Comparison of ENCODE assay signal across 15 cellular contexts in genomic region chr7:17971392-17971791, GRCh38. TPM values are rescaled to one million over a fixed set of nuclear protein-coding genes. Genes with fewer than 3 reads are reported as not detected.
A peak's percentile ranks its signal among the peaks of the same experiment; 100 is the strongest.
DNase-seq lines count a peak whose midpoint lies in the region; ATAC-seq, FAIRE-seq and TF ChIP-seq lines count a peak whose summit lies in the region.
"Had no signal": no experiment of that assay in that cellular context is flagged by ENCODE, and none has a peak within 500 bp of the region (broad histone marks: within the 10 kb centered on the region; RNA-seq: fewer than 3 reads in every experiment).

No MANE protein-coding gene starts in this region.

- H3K79me2 ChIP-seq in OCI-LY1 (ENCODE audit: insufficient read depth, low read length) = no peaks in the 10 kb centered on the region

- TF ChIP-seq CTCF in heart left ventricle (IDR thresholded peaks at IDR 0.05) = peak in 8 of 12 donors; percentile 9 to 48 (median 35)
- peak; percentile 35; the same call in 1 of the 2 replicates for TF ChIP-seq CTCF in OCI-LY1 (IDR thresholded peaks at IDR 0.05; ENCODE audit: low read length)

- FAIRE-seq in endometrium (lab: Jason Lieb, UNC) = peak; percentile 53
- FAIRE-seq: H54, urothelium cell line had no signal

- H4K20me1 ChIP-seq in OCI-LY1 (ENCODE audit: insufficient read depth, low read length) = no peaks in the 10 kb centered on the region

- H3K27ac ChIP-seq in heart left ventricle = no peak overlapping the region
- no peak overlapping the region for H3K27ac ChIP-seq in OCI-LY1 (ENCODE audit: low read depth, low read length, poor library complexity, severe bottlenecking)
- H3K27ac ChIP-seq: SK-N-MC had no signal

- H3K9me2 ChIP-seq in OCI-LY1 (ENCODE audit: low read depth, low read length) = no peaks in the 10 kb centered on the region

- ATAC-seq in heart left ventricle (no peak), left cardiac atrium (no peak), GM18873 (IDR thresholded peaks at IDR 0.05; ENCODE audit: low FRiP score, unreplicated experiment) (no peak), HG03571 (IDR thresholded peaks at IDR 0.05; ENCODE audit: unreplicated experiment) (no peak)
- ATAC-seq: activated CD4-positive, CD25-positive, alpha-beta regulatory T cell treated with anti-CD3 and anti-CD28 coated beads, Interleukin-2, amount 50 U/mL, for 24 hours had no signal

- H3K9ac ChIP-seq in OCI-LY1 (ENCODE audit: low read length) = no peak overlapping the region

- no peak overlapping the region for H2AFZ ChIP-seq in OCI-LY1 (ENCODE audit: low read length)

- H3K9me3 ChIP-seq in heart left ventricle (no peaks in the 10 kb centered on the region), OCI-LY1 (ENCODE audit: low read length) (no peaks in the 10 kb centered on the region)

- DNase-seq in heart left ventricle = no peak
- DNase-seq in left cardiac atrium = no peak
- peak; percentile 11 for DNase-seq in stromal cell of bone marrow (ENCODE audit: low read depth)
- DNase-seq in retina = no peak
- DNase-seq: C1 segment of cervical spinal cord, KG1 had no signal

- TF ChIP-seq POLR2A in heart left ventricle (IDR thresholded peaks at IDR 0.05) = no peak

- H3K4me1 ChIP-seq in heart left ventricle (no peaks in the 10 kb centered on the region), OCI-LY1 (ENCODE audit: insufficient read depth, low read length, severe bottlenecking) (no peaks in the 10 kb centered on the region)

- H3K36me3 ChIP-seq in heart left ventricle = no peaks in the 10 kb centered on the region
- no peaks in the 10 kb centered on the region for H3K36me3 ChIP-seq in OCI-LY1 (ENCODE audit: insufficient read depth, low read length)

- H3K4me2 ChIP-seq in OCI-LY1 (ENCODE audit: low read length) = no peak overlapping the region

- H3K27me3 ChIP-seq in heart left ventricle = no peaks in the 10 kb centered on the region
- H3K27me3 ChIP-seq in OCI-LY1 (ENCODE audit: insufficient read depth, low read length) = no peaks in the 10 kb centered on the region

- intact Hi-C loops in heart left ventricle (cut with DNase I) = loop anchor here in 7 of 10 donors (5.0 to 10.0 kb wide), 3 partner anchors 143 to 376 kb away; no protein-coding TSS in a partner anchor
- intact Hi-C loops in left cardiac atrium (cut with DNase I) = no loop called here

- WGBS in heart left ventricle, 4 donors = 22 to 43% (median 30%) methylated on average over 1 of the region's 1 CpG

- no peaks in the 10 kb centered on the region for H3F3A ChIP-seq in OCI-LY1 (ENCODE audit: insufficient read depth, low read length)

- H3K4me3 ChIP-seq in heart left ventricle (no peak overlapping the region), OCI-LY1 (ENCODE audit: low read depth, low read length, poor library complexity, severe bottlenecking) (no peak overlapping the region)
- H3K4me3 ChIP-seq: SK-N-MC had no signal

RNA-seq across cellular contexts. Expression of gene SNX13, which starts 31.1 kb away (rescaled TPM):
- 10 to 100 TPM; 36.1 to 59.6 (median 50.9) TPM for total RNA-seq in heart left ventricle
- 10 to 100 TPM in 1 of 2 donors, 1 to 10 TPM in 1; 8.5 to 16.3 TPM for polyA plus RNA-seq in heart left ventricle
- total RNA-seq in left cardiac atrium = 10 to 100 TPM; 38.0 to 46.4 TPM

RNA-seq across cellular contexts. Expression of gene PRPS1L1, which starts 56.3 kb away (rescaled TPM):
- total RNA-seq in heart left ventricle = not detected
- not detected for polyA plus RNA-seq in heart left ventricle
- total RNA-seq in left cardiac atrium = not detected
- polyA plus RNA-seq: esophagus had no signal

Comparison
In these comparisons a context has a peak if more than half of its experiments do, and no peak if none do; other contexts are left out.
1. intact Hi-C loops: an anchor here in heart left ventricle (5.0 to 10.0 kb wide); none called in left cardiac atrium.